In the genomic region with DNA sequence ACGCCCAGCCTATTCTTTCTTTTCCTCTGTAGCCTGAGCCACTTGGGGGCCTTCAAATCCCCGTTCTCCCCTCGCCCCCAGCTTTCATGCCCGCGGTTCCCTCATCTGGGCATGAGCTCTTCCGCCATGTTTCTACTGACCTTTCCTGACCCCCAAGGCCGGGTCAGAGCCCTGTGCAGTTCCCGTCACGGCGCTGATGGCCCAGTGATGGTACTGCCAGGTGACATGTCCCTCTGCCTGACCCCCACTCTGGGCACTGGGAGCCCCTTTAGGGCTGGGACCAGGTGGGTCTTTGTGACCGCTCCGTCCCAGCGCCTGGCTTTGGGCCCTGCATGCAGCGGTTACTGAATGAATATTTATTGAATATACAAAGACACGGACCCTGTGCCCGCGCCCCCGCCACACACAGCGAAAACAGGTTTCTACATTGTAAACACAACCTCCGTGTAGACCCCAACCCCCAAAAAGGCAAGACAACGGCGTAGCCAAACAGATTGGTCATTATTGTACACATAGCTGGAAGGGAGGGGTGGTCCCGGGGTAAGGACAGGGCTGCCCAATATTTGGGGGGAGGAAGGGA, we compare ENCODE assay signal across 12 cellular contexts. TPM values are rescaled to one million over a fixed set of nuclear protein-coding genes. Genes with fewer than 3 reads are reported as not detected.
A peak's percentile ranks its signal among the peaks of the same experiment; 100 is the strongest.
DNase-seq lines count a peak whose midpoint lies in the region; ATAC-seq and TF ChIP-seq lines count a peak whose summit lies in the region.
"Had no signal": no experiment of that assay in that cellular context is flagged by ENCODE, and none has a peak within 500 bp of the region (broad histone marks: within the 10 kb centered on the region; RNA-seq: fewer than 3 reads in every experiment).

No MANE protein-coding gene starts in this region.

- ATAC-seq in mucosa of descending colon: no peak
- ATAC-seq in sciatic nerve: no peak

- H3K27ac ChIP-seq in caudate nucleus (ENCODE audit: low read depth, low read length) (peak overlapping the region; percentile 13), tibial nerve (peak overlapping the region in 3 of 4 donors; percentile 48 to 73 (median 71))
- H3K27ac ChIP-seq: C4-2B, PC-9 had no signal

- H3K27me3 ChIP-seq in tibial nerve: no peaks in the 10 kb centered on the region

- H3K4me3 ChIP-seq in mucosa of descending colon: no peak overlapping the region
- peak overlapping the region in 2 of 4 donors; percentile 27 to 37 for H3K4me3 ChIP-seq in tibial nerve
- no peak overlapping the region for H3K4me3 ChIP-seq in foreskin fibroblast (ENCODE audit: low read depth in 1 of 2, low read length in 2 of 2)
- H3K4me3 ChIP-seq: PC-9 had no signal

- DNase-seq in caudate nucleus (lab: John Stamatoyannopoulos, UW): no peak
- DNase-seq in mucosa of descending colon: peak in 2 of 3 donors; percentile 49 to 59
- no peak for DNase-seq in tibial nerve (ENCODE audit: low spot score in 2 of 2)
- DNase-seq in HCEC 1CT: no peak
- DNase-seq in foreskin fibroblast: no peak
- DNase-seq in sciatic nerve (ENCODE audit: low spot score): no peak
- DNase-seq: DMS53, NCI-H2081, NCI-H69, PC-9 had no signal

- intact Hi-C loops in mucosa of descending colon (cut with DNase I, micrococcal nuclease) (no loop called here), sciatic nerve (cut with DNase I) (no loop called here)

- H3K9me3 ChIP-seq in mucosa of descending colon (no peaks in the 10 kb centered on the region), tibial nerve (no peaks in the 10 kb centered on the region)
- H3K9me3 ChIP-seq: gastroesophageal sphincter had no signal

- TF ChIP-seq CTCF in mucosa of descending colon (IDR thresholded peaks at IDR 0.05) (no peak), tibial nerve (IDR thresholded peaks at IDR 0.05) (no peak), foreskin fibroblast (IDR thresholded peaks at IDR 0.05; ENCODE audit: low read depth, low read length) (no peak)

- peaks cover 7% of the 10 kb centered on the region for H3K4me1 ChIP-seq in mucosa of descending colon (ENCODE audit: low read depth)
- H3K4me1 ChIP-seq in tibial nerve: peaks cover 0 to 40% (median 3%) of the 10 kb centered on the region in 4 donors

- no peak for TF ChIP-seq POLR2A in tibial nerve (IDR thresholded peaks at IDR 0.05)

- WGBS in tibial nerve, 2 donors: 85 to 91% methylated on average over 23 of the region's 23 CpGs

- TF ChIP-seq EP300 in tibial nerve (IDR thresholded peaks at IDR 0.05): no peak

- H3K36me3 ChIP-seq in mucosa of descending colon (ENCODE audit: low read depth) (no peaks in the 10 kb centered on the region), tibial nerve (peaks cover 0 to 48% (median 0%) of the 10 kb centered on the region in 3 donors)

RNA-seq across cellular contexts. Expression of gene GPR108, which starts 7.7 kb away (rescaled TPM):
- 100 to 1,000 TPM in 1 of 3 donors, 10 to 100 TPM in 2; 74.8 to 115 (median 89.2) TPM for total RNA-seq in mucosa of descending colon
- 10 to 100 TPM; 53.4 to 79.2 (median 65.9) TPM for total RNA-seq in tibial nerve
- 64.1 TPM for total RNA-seq in sciatic nerve

RNA-seq across cellular contexts. Expression of gene C3, which starts 9.2 kb away (rescaled TPM):
- total RNA-seq in mucosa of descending colon: 100 to 1,000 TPM in 2 of 3 donors, 10 to 100 TPM in 1; 42.2 to 473 (median 261) TPM
- 1,000 to 10,000 TPM in 1 of 4 donors, 100 to 1,000 TPM in 3; 256 to 1,128 (median 733) TPM for total RNA-seq in tibial nerve
- total RNA-seq in sciatic nerve: 971 TPM

RNA-seq across cellular contexts. Expression of gene TRIP10, which starts 9.8 kb away (rescaled TPM):
- total RNA-seq in mucosa of descending colon: 100 to 1,000 TPM in 1 of 3 donors, 10 to 100 TPM in 2; 72.8 to 121 (median 79.5) TPM
- total RNA-seq in tibial nerve: 100 to 1,000 TPM in 3 of 4 donors, 10 to 100 TPM in 1; 96.1 to 148 (median 110) TPM
- total RNA-seq in sciatic nerve: 131 TPM

RNA-seq across cellular contexts. Expression of gene SH2D3A, which starts 37.6 kb away (rescaled TPM):
- 10 to 100 TPM; 26.4 to 80.5 (median 40.5) TPM for total RNA-seq in mucosa of descending colon
- 1 to 10 TPM in 1 of 4 donors, under 1 TPM in 2, not detected in 1; 0.39 to 4.2 (median 0.44) TPM for total RNA-seq in tibial nerve
- 0.45 TPM for total RNA-seq in sciatic nerve

RNA-seq across cellular contexts. Expression of gene VAV1, which starts 42.8 kb away (rescaled TPM):
- total RNA-seq in mucosa of descending colon: 10 to 100 TPM in 2 of 3 donors, 1 to 10 TPM in 1; 6.0 to 12.3 (median 10.7) TPM
- 10 to 100 TPM in 1 of 4 donors, 1 to 10 TPM in 3; 4.0 to 16.2 (median 5.8) TPM for total RNA-seq in tibial nerve
- 12.7 TPM for total RNA-seq in sciatic nerve

Comparison
In these comparisons a context has a peak if more than half of its experiments do, and no peak if none do; other contexts are left out.
1. DNase-seq: peak in mucosa of descending colon (2 of 3); none in caudate nucleus (0 of 61), tibial nerve (0 of 2), HCEC 1CT (single experiment), foreskin fibroblast (0 of 2) and sciatic nerve (single experiment).